In the genomic region with DNA sequence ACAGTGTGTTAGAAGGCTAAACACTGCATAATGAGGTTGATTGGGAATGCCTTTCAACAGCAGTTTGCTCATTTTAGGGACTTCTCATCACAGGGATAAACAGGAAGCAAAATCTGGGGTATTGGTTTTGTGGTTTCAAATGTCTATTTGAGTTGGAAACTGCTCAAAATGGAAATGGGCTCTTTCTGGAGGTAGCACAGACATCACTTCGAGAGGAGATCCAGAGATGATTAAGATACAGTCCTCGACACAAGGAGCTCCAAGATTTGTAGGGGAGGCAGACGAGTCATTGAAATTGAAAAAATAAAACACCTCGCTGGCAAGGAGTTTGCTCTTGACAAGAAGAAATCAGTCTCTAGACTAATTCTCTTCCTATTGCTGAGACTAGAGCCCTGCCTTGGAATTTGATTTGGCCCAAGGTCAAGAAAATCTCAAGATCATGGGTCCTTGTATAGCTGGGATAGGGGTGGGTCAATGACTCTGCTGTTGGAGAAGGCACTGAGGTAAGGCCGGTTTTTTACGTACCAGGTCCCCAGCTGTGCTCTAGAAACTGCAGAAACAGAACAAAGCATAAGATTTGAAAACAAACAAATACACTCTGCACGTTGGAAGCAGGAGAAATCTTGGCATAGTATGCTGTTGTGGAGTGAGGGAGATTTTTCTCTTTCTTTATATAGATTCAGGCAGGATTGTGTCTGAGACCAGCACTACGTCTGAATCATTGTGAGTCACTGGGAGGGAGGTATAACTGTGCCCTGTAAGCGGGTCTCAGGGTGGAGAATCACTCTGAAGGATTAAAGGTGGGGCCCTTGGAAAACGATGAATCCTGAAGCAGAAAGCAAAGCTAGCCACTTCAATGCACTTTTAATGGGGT, we compare ENCODE assay signal across 14 cellular contexts. TPM values are rescaled to one million over a fixed set of nuclear protein-coding genes. Genes with fewer than 3 reads are reported as not detected.
A peak's percentile ranks its signal among the peaks of the same experiment; 100 is the strongest.
DNase-seq lines count a peak whose midpoint lies in the region; ATAC-seq, FAIRE-seq and TF ChIP-seq lines count a peak whose summit lies in the region.
"Had no signal": no experiment of that assay in that cellular context is flagged by ENCODE, and none has a peak within 500 bp of the region (broad histone marks: within the 10 kb centered on the region; RNA-seq: fewer than 3 reads in every experiment).

No MANE protein-coding gene starts in this region.

- peaks cover 0 to 2% of the 10 kb centered on the region in 2 experiments; a peak in 1 of 5 replicates for H3K4me1 ChIP-seq in K562 (replicated peaks in 1 of 2; ENCODE audit: control insufficient read depth in 2 of 2, insufficient read depth in 2 of 2, low read length in 2 of 2)
- H3K4me1 ChIP-seq in lung (ENCODE audit: control insufficient read depth in 2 of 2, insufficient read depth in 2 of 2, low read length in 2 of 2): peaks cover 0 to 9% of the 10 kb centered on the region in 2 donors

- intact Hi-C loops in K562 (cut with micrococcal nuclease): no loop called here

- peaks cover 6% of the 10 kb centered on the region for H4K20me1 ChIP-seq in K562 (replicated peaks; ENCODE audit: control insufficient read depth, insufficient read depth, low read length)

- DNase-seq in BJ (ENCODE audit: low read depth) (peak; percentile 7), LoVo (ENCODE audit: low spot score) (peak; percentile 71), K562 (ENCODE audit: extremely low read depth in 1 of 4, low spot score in 3 of 4) (no peak), lung (ENCODE audit: low spot score) (peak; percentile 34), NCI-H1694 treated with DMSO at 0.1 percent for 48 hours (lab: John Stamatoyannopoulos, UW) (no peak), NCI-H526 treated with DMSO at 0.1 percent for 48 hours (lab: John Stamatoyannopoulos, UW) (no peak)
- DNase-seq: activated CD8-positive, alpha-beta memory T cell treated with anti-CD3 and anti-CD28 coated beads, Interleukin-2, amount 50 U/mL, for 4 hours; left ventricle myocardium superior; NCI-H146; small intestine; stomach had no signal

- no peaks in the 10 kb centered on the region for H3K79me2 ChIP-seq in K562 (ENCODE audit: control insufficient read depth, insufficient read depth, low read length)

- CTCF ChIA-PET in BJ (lab: Yijun Ruan, JAX): interaction anchor here (0.6 to 4.4 kb wide), 6 partner anchors 16 to 155 kb away, joined by 3 to 19 read pairs (median 4); no protein-coding TSS in a partner anchor
- CTCF ChIA-PET in K562 (lab: Yijun Ruan, JAX; ENCODE audit: low intra/inter-chr PET ratio): no interaction called here

- in situ Hi-C loops in K562 (cut with MboI): no loop called here

- H3K9me3 ChIP-seq in K562 (replicated peaks; ENCODE audit: control insufficient read depth, insufficient read depth, low read depth, low read length): no peaks in the 10 kb centered on the region
- no peaks in the 10 kb centered on the region for H3K9me3 ChIP-seq in lung (ENCODE audit: control insufficient read depth in 2 of 2, insufficient read depth in 1 of 2, low read length in 1 of 2)
- H3K9me3 ChIP-seq: stomach had no signal

- H3K27ac ChIP-seq in K562 (ENCODE audit: extremely low read depth, low read depth, low read length) (no peak overlapping the region), lung (ENCODE audit: low read depth in 1 of 2, low read length in 1 of 2) (peak overlapping the region in 1 of 2 donors; percentile 45)

- H3K4me2 ChIP-seq in K562 (ENCODE audit: insufficient read depth, low read length): no peak overlapping the region

- BruUV-seq in K562 (replicated peaks; lab: Mats Ljungman, UMichigan): no TSS peak

- H3K36me3 ChIP-seq in BJ (ENCODE audit: control insufficient read depth, insufficient read depth, low read length) (no peaks in the 10 kb centered on the region), K562 (ENCODE audit: control insufficient read depth, insufficient read depth, low read length) (no peaks in the 10 kb centered on the region), lung (ENCODE audit: control insufficient read depth in 2 of 2, insufficient read depth in 2 of 2, low read length in 2 of 2) (no peaks in the 10 kb centered on the region)
- H3K36me3 ChIP-seq: stomach had no signal

- TF ChIP-seq RAD21 in K562 (CRISPR knock-in tag; conservative IDR thresholded peaks at IDR 0.05 in 1 of 2, IDR thresholded peaks at IDR 0.05 in 1 of 2): no peak

- no peak for TF ChIP-seq POLR2A in K562 (conservative IDR thresholded peaks at IDR 0.05)

- TF ChIP-seq CTCF in BJ (IDR thresholded peaks at IDR 0.05; ENCODE audit: insufficient read depth, low read depth, low read length) (no peak), K562 (IDR thresholded peaks at IDR 0.05 in 2 of 3, conservative IDR thresholded peaks at IDR 0.05 in 1 of 3; ENCODE audit: insufficient read depth in 2 of 3, low read depth in 1 of 3, low read length in 3 of 3) (no peak), lung (IDR thresholded peaks at IDR 0.05; ENCODE audit: control extremely low read depth, extremely low read depth) (no peak)

- no peak overlapping the region for H3K4me3 ChIP-seq in BJ (ENCODE audit: low read depth, low read length)
- no peak overlapping the region for H3K4me3 ChIP-seq in K562
- no peak overlapping the region for H3K4me3 ChIP-seq in lung
- H3K4me3 ChIP-seq: stomach had no signal

- H2AFZ ChIP-seq in K562 (ENCODE audit: low read depth, low read length): no peak overlapping the region

- FAIRE-seq in K562 (lab: Jason Lieb, UNC): no peak
- FAIRE-seq: small intestine had no signal

- POLR2A ChIA-PET in BJ (lab: Charles Lee): no interaction called here
- POLR2A ChIA-PET in K562 (lab: Yijun Ruan, JAX): interaction anchor here (0.6 to 0.8 kb wide), 2 partner anchors 20 to 142 kb away, joined by 3 read pairs; no protein-coding TSS in a partner anchor

- TF ChIP-seq EP300 in K562 (IDR thresholded peaks at IDR 0.05; ENCODE audit: low read length): no peak

- WGBS in K562 (ENCODE audit: insufficient coverage, low coverage, missing lambda C conversion rate): under 1% methylated on average over 10 of the region's 10 CpGs
- WGBS in lung, 2 donors: 44 to 63% methylated on average over 10 of the region's 10 CpGs

- H3K9ac ChIP-seq in K562 (ENCODE audit: insufficient read depth in 1 of 2, low read depth in 2 of 2, low read length in 2 of 2): no peak overlapping the region

- no peaks in the 10 kb centered on the region for H3K9me1 ChIP-seq in K562 (ENCODE audit: control insufficient read depth, insufficient read depth, low read length)

- H3K27me3 ChIP-seq in BJ (ENCODE audit: control insufficient read depth, insufficient read depth, low read length) (peaks cover 3% of the 10 kb centered on the region; the same call in 1 of the 2 replicates), K562 (ENCODE audit: control insufficient read depth in 2 of 2, insufficient read depth in 2 of 2, low read length in 2 of 2) (peaks cover 62 to 67% of the 10 kb centered on the region in 2 experiments), lung (ENCODE audit: control insufficient read depth, insufficient read depth) (no peaks in the 10 kb centered on the region)

- ATAC-seq in K562: no peak
- ATAC-seq in lung (ENCODE audit: insufficient read depth, low FRiP score): peak; percentile 54
- ATAC-seq in GM21737 (IDR thresholded peaks at IDR 0.05; ENCODE audit: unreplicated experiment): no peak
- no peak for ATAC-seq in HG03139 (IDR thresholded peaks at IDR 0.05; ENCODE audit: unreplicated experiment)
- ATAC-seq: left ventricle myocardium superior had no signal

RNA-seq across cellular contexts. Expression of a gene that starts 17.7 kb away (rescaled TPM):
- polyA plus RNA-seq in BJ (2011; rRNA removed): not detected in 2 replicates
- 0.43 TPM in 1 of 2 replicates, not detected in the other for polyA minus RNA-seq in BJ (2011; rRNA and poly(A)+ RNA removed)
- total RNA-seq in K562 (2011; cell fraction: chromatin; rRNA removed; ENCODE audit: low replicate concordance): not detected in 2 replicates
- 0.13 TPM in 1 of 2 replicates, not detected in the other for total RNA-seq in K562 (2011; cell fraction: nucleolus; rRNA removed)
- not detected in 2 replicates for total RNA-seq in K562 (2011; cell fraction: nucleoplasm; rRNA removed)
- total RNA-seq in K562 (2014; rRNA removed): 0.24 and 0.54 TPM in 2 replicates
- not detected in 2 replicates for total RNA-seq in K562 (2014; rRNA removed; fragmentation: Illumina TruSeq; extraction: Trizol)
- total RNA-seq in K562 (2015; rRNA removed; fragmentation: Illumina TruSeq; extraction: Trizol): not detected in 2 replicates
- 0.04 and 0.16 TPM in 2 replicates for total RNA-seq in K562 (2021)
- polyA plus RNA-seq in K562 (2011; rRNA removed): 0.03 TPM in 1 of 2 replicates, not detected in the other
- polyA plus RNA-seq in K562 (2011; cell fraction: cytosol; rRNA removed): 0.07 TPM in 1 of 2 replicates, not detected in the other
- not detected in 2 replicates for polyA plus RNA-seq in K562 (2011; cell fraction: nucleus; rRNA removed)
- 0.13 and 0.30 TPM in 2 replicates for polyA plus RNA-seq in K562 (2012)
- polyA plus RNA-seq in K562 (2014; fragmentation: Illumina TruSeq; extraction: Trizol): not detected in 2 replicates
- under 1 TPM in 1 of 2 experiments, not detected in 1; 0.01 TPM for polyA plus RNA-seq in K562 (2014; fragmentation: Nextera tagmentation; extraction: Ambion mirVana)
- polyA plus RNA-seq in K562 (2014; rRNA removed): not detected in 2 replicates
- polyA minus RNA-seq in K562 (2011; rRNA and poly(A)+ RNA removed): not detected in 2 replicates
- not detected in 2 replicates for polyA minus RNA-seq in K562 (2011; cell fraction: cytosol; rRNA and poly(A)+ RNA removed)
- not detected in 2 replicates for polyA minus RNA-seq in K562 (2011; cell fraction: nucleus; rRNA and poly(A)+ RNA removed)
- total RNA-seq in lung: 1 to 10 TPM in 1 of 2 donors, under 1 TPM in 1; 0.58 to 1.4 TPM
- polyA plus RNA-seq in lung: under 1 TPM; 0.17 to 0.24 TPM
- total RNA-seq: dermis microvascular lymphatic vessel endothelial cell, left ventricle myocardium superior had no signal

RNA-seq across cellular contexts. Expression of a gene that starts 47.4 kb away (rescaled TPM):
- not detected in 2 replicates for polyA plus RNA-seq in BJ (2011; rRNA removed)
- not detected in 2 replicates for polyA minus RNA-seq in BJ (2011; rRNA and poly(A)+ RNA removed)
- total RNA-seq in K562 (2011; cell fraction: chromatin; rRNA removed; ENCODE audit: low replicate concordance): 2.9 and 13.1 TPM in 2 replicates
- total RNA-seq in K562 (2011; cell fraction: nucleolus; rRNA removed): 6.3 and 10.7 TPM in 2 replicates
- total RNA-seq in K562 (2011; cell fraction: nucleoplasm; rRNA removed): 4.1 and 5.0 TPM in 2 replicates
- 0.54 and 1.0 TPM in 2 replicates for total RNA-seq in K562 (2014; rRNA removed)
- total RNA-seq in K562 (2014; rRNA removed; fragmentation: Illumina TruSeq; extraction: Trizol): 0.36 and 0.41 TPM in 2 replicates
- total RNA-seq in K562 (2015; rRNA removed; fragmentation: Illumina TruSeq; extraction: Trizol): 0.79 and 0.80 TPM in 2 replicates
- total RNA-seq in K562 (2021): 0.47 and 0.60 TPM in 2 replicates
- polyA plus RNA-seq in K562 (2011; rRNA removed): 2.0 and 2.4 TPM in 2 replicates
- 1.1 and 3.8 TPM in 2 replicates for polyA plus RNA-seq in K562 (2011; cell fraction: cytosol; rRNA removed)
- polyA plus RNA-seq in K562 (2011; cell fraction: nucleus; rRNA removed): 3.4 and 14.8 TPM in 2 replicates
- polyA plus RNA-seq in K562 (2012): 0.62 and 1.6 TPM in 2 replicates
- 0.79 and 1.2 TPM in 2 replicates for polyA plus RNA-seq in K562 (2014; fragmentation: Illumina TruSeq; extraction: Trizol)
- under 1 TPM in 1 of 2 experiments, not detected in 1; 0.11 TPM for polyA plus RNA-seq in K562 (2014; fragmentation: Nextera tagmentation; extraction: Ambion mirVana)
- 0.27 TPM in 1 of 2 replicates, not detected in the other for polyA plus RNA-seq in K562 (2014; rRNA removed)
- 1.9 and 3.9 TPM in 2 replicates for polyA minus RNA-seq in K562 (2011; rRNA and poly(A)+ RNA removed)
- 2.3 and 3.0 TPM in 2 replicates for polyA minus RNA-seq in K562 (2011; cell fraction: cytosol; rRNA and poly(A)+ RNA removed)
- 5.6 and 12.5 TPM in 2 replicates for polyA minus RNA-seq in K562 (2011; cell fraction: nucleus; rRNA and poly(A)+ RNA removed)
- total RNA-seq in lung: 1 to 10 TPM; 1.0 to 1.5 TPM
- 1 to 10 TPM in 1 of 2 donors, under 1 TPM in 1; 0.72 to 1.2 TPM for polyA plus RNA-seq in lung
- total RNA-seq: left ventricle myocardium superior, stomach had no signal

RNA-seq across cellular contexts. Expression of a gene that starts 52.9 kb away (rescaled TPM):
- polyA plus RNA-seq in BJ (2011; rRNA removed): 3.4 and 5.8 TPM in 2 replicates
- polyA minus RNA-seq in BJ (2011; rRNA and poly(A)+ RNA removed): 7.6 and 8.7 TPM in 2 replicates
- 0.40 and 0.90 TPM in 2 replicates for total RNA-seq in K562 (2011; cell fraction: chromatin; rRNA removed; ENCODE audit: low replicate concordance)
- 0.39 and 0.83 TPM in 2 replicates for total RNA-seq in K562 (2011; cell fraction: nucleolus; rRNA removed)
- total RNA-seq in K562 (2011; cell fraction: nucleoplasm; rRNA removed): 0.23 and 0.73 TPM in 2 replicates
- 0.05 and 0.29 TPM in 2 replicates for total RNA-seq in K562 (2014; rRNA removed)
- total RNA-seq in K562 (2014; rRNA removed; fragmentation: Illumina TruSeq; extraction: Trizol): 0.13 and 0.18 TPM in 2 replicates
- 0.14 and 0.15 TPM in 2 replicates for total RNA-seq in K562 (2015; rRNA removed; fragmentation: Illumina TruSeq; extraction: Trizol)
- total RNA-seq in K562 (2021): 0.44 and 0.47 TPM in 2 replicates
- polyA plus RNA-seq in K562 (2011; rRNA removed): 0.11 and 0.68 TPM in 2 replicates
- 0.19 and 0.37 TPM in 2 replicates for polyA plus RNA-seq in K562 (2011; cell fraction: cytosol; rRNA removed)
- 0.41 and 0.49 TPM in 2 replicates for polyA plus RNA-seq in K562 (2011; cell fraction: nucleus; rRNA removed)
- polyA plus RNA-seq in K562 (2012): 0.20 and 0.60 TPM in 2 replicates
- 0.27 and 0.33 TPM in 2 replicates for polyA plus RNA-seq in K562 (2014; fragmentation: Illumina TruSeq; extraction: Trizol)
- polyA plus RNA-seq in K562 (2014; fragmentation: Nextera tagmentation; extraction: Ambion mirVana): under 1 TPM; 0.04 to 0.10 TPM
- polyA plus RNA-seq in K562 (2014; rRNA removed): 0.19 and 0.45 TPM in 2 replicates
- 0.28 and 0.39 TPM in 2 replicates for polyA minus RNA-seq in K562 (2011; rRNA and poly(A)+ RNA removed)
- polyA minus RNA-seq in K562 (2011; cell fraction: cytosol; rRNA and poly(A)+ RNA removed): 0.48 and 0.64 TPM in 2 replicates
- polyA minus RNA-seq in K562 (2011; cell fraction: nucleus; rRNA and poly(A)+ RNA removed): 0.54 and 0.78 TPM in 2 replicates
- total RNA-seq in lung: 10 to 100 TPM in 1 of 2 donors, 1 to 10 TPM in 1; 9.2 to 14.1 TPM
- polyA plus RNA-seq in lung: 1 to 10 TPM; 4.2 to 9.2 TPM

Comparison
In these comparisons a context has a peak if more than half of its experiments do, and no peak if none do; other contexts are left out.
1. DNase-seq: peak in BJ (single experiment), LoVo (single experiment) and lung (single experiment); none in K562 (0 of 4), NCI-H1694 treated with DMSO at 0.1 percent for 48 hours (single experiment) and NCI-H526 treated with DMSO at 0.1 percent for 48 hours (single experiment).